In the genomic region with DNA sequence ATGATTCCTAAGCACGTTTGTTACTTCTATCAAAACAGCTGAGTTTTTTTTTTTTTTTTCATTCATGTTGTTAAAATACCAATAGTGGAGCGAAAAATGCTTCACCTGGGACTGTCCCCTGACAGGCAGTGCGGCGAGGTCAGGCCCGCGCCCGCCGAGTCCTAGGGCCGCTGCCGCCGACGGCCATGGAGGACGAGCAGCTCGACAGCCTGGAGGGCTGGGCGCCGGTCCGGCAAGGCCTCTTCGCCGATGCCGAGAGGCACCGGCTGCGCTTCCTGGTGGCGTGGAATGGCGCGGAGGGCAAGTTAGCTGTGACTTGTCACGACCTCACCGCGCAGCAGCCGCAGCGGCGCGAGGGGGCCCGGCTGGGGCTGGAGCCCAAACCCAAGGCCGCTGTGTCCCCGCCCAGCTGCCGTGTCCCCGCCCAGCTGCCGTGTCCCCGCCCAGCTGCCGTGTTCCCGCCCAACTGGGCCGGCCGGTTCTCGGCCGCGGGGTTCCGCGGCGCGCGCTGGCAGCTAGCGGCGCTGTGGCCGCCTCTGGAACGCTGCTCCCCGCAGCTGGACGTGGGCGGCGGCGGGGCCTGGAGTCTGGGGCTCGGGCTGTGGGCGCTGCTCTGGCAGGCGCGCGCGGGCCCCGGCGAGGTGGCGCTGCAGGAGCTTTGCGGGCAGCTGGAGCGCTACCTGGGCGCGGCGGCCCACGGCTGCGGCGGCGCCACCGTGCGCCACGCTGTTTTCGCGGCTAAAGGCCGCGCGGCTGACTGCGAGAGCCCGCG, we compare ENCODE assay signal across 8 cellular contexts. TPM values are rescaled to one million over a fixed set of nuclear protein-coding genes. Genes with fewer than 3 reads are reported as not detected.
DNase-seq lines count a peak whose midpoint lies in the region; ATAC-seq and TF ChIP-seq lines count a peak whose summit lies in the region.
"Not testable (repeated sequence)": the region's sequence is repeated elsewhere in the genome, so short reads cannot be mapped to it uniquely, and the experiment has no call there.

No MANE protein-coding gene starts in this region.

- not testable (repeated sequence) for H3K9me3 ChIP-seq in Caco-2; cardiac muscle cell (ENCODE audit: low read depth)

- not testable (repeated sequence) for H3K27ac ChIP-seq in cardiac muscle cell

- H3K4me1 ChIP-seq in Caco-2; cardiac muscle cell (ENCODE audit: low read depth): not testable (repeated sequence)

- not testable (repeated sequence) for TF ChIP-seq CTCF in Caco-2 (IDR thresholded peaks at IDR 0.05; ENCODE audit: insufficient read depth in 1 of 2, low read depth in 1 of 2, low read length in 1 of 2, severe bottlenecking in 1 of 2, unreplicated experiment in 1 of 2); cardiac muscle cell (IDR thresholded peaks at IDR 0.05; ENCODE audit: low read depth, low read length)

- H3K4me1 Mint-ChIP-seq in Caco-2 (ENCODE audit: low read depth, unreplicated experiment); T-helper 2 cell treated with Interferon-gamma antibody and Interleukin-4, amounts not matched to agents 5 μg/mL and 100 μg/mL, for 36 hours (ENCODE audit: low read depth): not testable (repeated sequence)

- POLR2A ChIA-PET in Caco-2 (lab: Charles Lee), result not testable (repeated sequence)

- H3K4me3 Mint-ChIP-seq in Caco-2 (ENCODE audit: unreplicated experiment); T-helper 2 cell treated with Interferon-gamma antibody and Interleukin-4, amounts not matched to agents 5 μg/mL and 100 μg/mL, for 36 hours: not testable (repeated sequence)

- not testable (repeated sequence) for H3K27ac Mint-ChIP-seq in Caco-2 (ENCODE audit: unreplicated experiment); T-helper 2 cell treated with Interferon-gamma antibody and Interleukin-4, amounts not matched to agents 5 μg/mL and 100 μg/mL, for 36 hours

- CTCF ChIA-PET in Caco-2 (lab: Charles Lee), result not testable (repeated sequence)

- peak; percentile 60 for ATAC-seq in GM21447 (IDR thresholded peaks at IDR 0.05; ENCODE audit: unreplicated experiment)
- peak; percentile 76 for ATAC-seq in HG03097 (IDR thresholded peaks at IDR 0.05; ENCODE audit: low FRiP score, unreplicated experiment)

- H3K27me3 ChIP-seq in Caco-2 (replicated peaks; ENCODE audit: control insufficient read depth, insufficient read depth, low read length); cardiac muscle cell: not testable (repeated sequence)

- H3K36me3 ChIP-seq in Caco-2 (ENCODE audit: control insufficient read depth, insufficient read depth, low read length); cardiac muscle cell: not testable (repeated sequence)

- not testable (repeated sequence) for H3K27me3 Mint-ChIP-seq in Caco-2 (ENCODE audit: insufficient read depth, unreplicated experiment); T-helper 2 cell treated with Interferon-gamma antibody and Interleukin-4, amounts not matched to agents 5 μg/mL and 100 μg/mL, for 36 hours (ENCODE audit: low read depth)

- intact Hi-C loops in Caco-2 (cut with micrococcal nuclease; ENCODE audit: unreplicated experiment); posterior cingulate gyrus (cut with DNase I): not testable (repeated sequence)

- H3K9me3 Mint-ChIP-seq in Caco-2 (ENCODE audit: unreplicated experiment); T-helper 2 cell treated with Interferon-gamma antibody and Interleukin-4, amounts not matched to agents 5 μg/mL and 100 μg/mL, for 36 hours: not testable (repeated sequence)

- peak in 1 of 2 experiments; percentile 68 for DNase-seq in Caco-2
- peak; percentile 79 for DNase-seq in T-helper 2 cell treated with Interferon-gamma antibody and Interleukin-4, amounts not matched to agents 5 μg/mL and 100 μg/mL, for 36 hours (ENCODE audit: low spot score)
- DNase-seq in activated effector memory CD4-positive, alpha-beta T cell treated with anti-CD3 and anti-CD28 coated beads, Interleukin-2, amount 50 U/mL, for 16 hours, result peak; percentile 84
- not testable (repeated sequence) for DNase-seq in cardiac muscle cell (ENCODE audit: low read depth in 1 of 2, low spot score in 1 of 2)
- DNase-seq in posterior cingulate gyrus, result peak in 9 of 10 donors; percentile 16 to 94 (median 71)
- DNase-seq in stimulated activated CD8-positive, alpha-beta memory T cell treated with anti-CD3 and anti-CD28 coated beads, Interleukin-7, amount 100 ng/mL, for 4 hours (ENCODE audit: low read depth in 2 of 2), result peak; percentile 24 to 45

- BruUV-seq in Caco-2 (replicated peaks; lab: Mats Ljungman, UMichigan), result not testable (repeated sequence)

- not testable (repeated sequence) for H3K36me3 Mint-ChIP-seq in Caco-2 (ENCODE audit: insufficient read depth, unreplicated experiment); T-helper 2 cell treated with Interferon-gamma antibody and Interleukin-4, amounts not matched to agents 5 μg/mL and 100 μg/mL, for 36 hours (ENCODE audit: low read depth)

- H3K4me3 ChIP-seq in Caco-2 (ENCODE audit: low read depth, low read length), result peak overlapping the region; percentile 23
- peak overlapping the region; percentile 32 for H3K4me3 ChIP-seq in cardiac muscle cell

RNA-seq across cellular contexts. Expression of a gene that starts 56.7 kb away (rescaled TPM):
- total RNA-seq in Caco-2 (2022) (not detected in 2 replicates), cardiac muscle cell (1.7 and 5.9 TPM in 2 replicates)
- 0.50 and 0.54 TPM in 2 replicates for polyA plus RNA-seq in cardiac muscle cell
